Comparison of ENCODE assay signal across 18 cellular contexts in genomic region chr5:93252165-93252564, GRCh38.
A peak's percentile ranks its signal among the peaks of the same experiment; 100 is the strongest.
DNase-seq lines count a peak whose midpoint lies in the region; ATAC-seq and TF ChIP-seq lines count a peak whose summit lies in the region.
"Had no signal": no experiment of that assay in that cellular context is flagged by ENCODE, and none has a peak within 500 bp of the region (broad histone marks: within the 10 kb centered on the region; RNA-seq: fewer than 3 reads in every experiment).

No MANE protein-coding gene starts in this region.

- H3K27ac ChIP-seq in 22Rv1 = no peak overlapping the region
- H3K27ac ChIP-seq in dorsolateral prefrontal cortex = no peak overlapping the region
- H3K27ac ChIP-seq: neutrophil had no signal

- H3K4me3 ChIP-seq in fibroblast of pulmonary artery (replicated peaks; ENCODE audit: low read depth, low read length) (no peak overlapping the region), dorsolateral prefrontal cortex (no peak overlapping the region)

- H3K36me3 Mint-ChIP-seq in WTC11 (no peaks in the 10 kb centered on the region), type B pancreatic cell (no peaks in the 10 kb centered on the region)
- no peaks in the 10 kb centered on the region for H3K36me3 Mint-ChIP-seq in T-helper 2 cell treated with Interferon-gamma antibody and Interleukin-4, amounts not matched to agents 5 μg/mL and 100 μg/mL, for 36 hours (ENCODE audit: low read depth)
- H3K36me3 Mint-ChIP-seq in stimulated activated effector memory CD8-positive, alpha-beta T cell treated with anti-CD3 and anti-CD28 coated beads, Interleukin-12 subunit alpha, Interleukin-12 subunit beta, amount 100 ng/mL, for 72 hours = no peaks in the 10 kb centered on the region
- H3K36me3 Mint-ChIP-seq: activated naive CD8-positive, alpha-beta T cell had no signal

- no peaks in the 10 kb centered on the region for H3K27me3 ChIP-seq in dorsolateral prefrontal cortex
- H3K27me3 ChIP-seq: neutrophil had no signal

- H3K27ac Mint-ChIP-seq in WTC11 = no peak overlapping the region
- no peak overlapping the region for H3K27ac Mint-ChIP-seq in type B pancreatic cell
- H3K27ac Mint-ChIP-seq in T-helper 2 cell treated with Interferon-gamma antibody and Interleukin-4, amounts not matched to agents 5 μg/mL and 100 μg/mL, for 36 hours = no peak overlapping the region
- no peak overlapping the region for H3K27ac Mint-ChIP-seq in stimulated activated effector memory CD8-positive, alpha-beta T cell treated with anti-CD3 and anti-CD28 coated beads, Interleukin-12 subunit alpha, Interleukin-12 subunit beta, amount 100 ng/mL, for 72 hours
- H3K27ac Mint-ChIP-seq: activated CD8-positive, alpha-beta T cell treated with anti-CD3 and anti-CD28 coated beads for 36 hours; activated naive CD8-positive, alpha-beta T cell; activated T-cell treated with anti-CD3 and anti-CD28 coated beads, Interleukin-2, amount 50 U/mL, for 72 hours had no signal

- H3K9me3 Mint-ChIP-seq in WTC11 (no peaks in the 10 kb centered on the region), type B pancreatic cell (peaks cover 4% of the 10 kb centered on the region)
- H3K9me3 Mint-ChIP-seq in T-helper 2 cell treated with Interferon-gamma antibody and Interleukin-4, amounts not matched to agents 5 μg/mL and 100 μg/mL, for 36 hours = no peaks in the 10 kb centered on the region
- no peaks in the 10 kb centered on the region for H3K9me3 Mint-ChIP-seq in stimulated activated effector memory CD8-positive, alpha-beta T cell treated with anti-CD3 and anti-CD28 coated beads, Interleukin-12 subunit alpha, Interleukin-12 subunit beta, amount 100 ng/mL, for 72 hours
- H3K9me3 Mint-ChIP-seq: activated CD8-positive, alpha-beta T cell treated with anti-CD3 and anti-CD28 coated beads for 36 hours had no signal

- CTCF ChIA-PET in WTC11 (lab: Charles Lee) = no interaction called here

- H3K27me3 Mint-ChIP-seq in WTC11 (ENCODE audit: low read depth) (peaks cover 34% of the 10 kb centered on the region), type B pancreatic cell (peaks cover 11% of the 10 kb centered on the region)
- H3K27me3 Mint-ChIP-seq in T-helper 2 cell treated with Interferon-gamma antibody and Interleukin-4, amounts not matched to agents 5 μg/mL and 100 μg/mL, for 36 hours (ENCODE audit: low read depth) = no peaks in the 10 kb centered on the region
- H3K27me3 Mint-ChIP-seq: activated CD8-positive, alpha-beta T cell treated with anti-CD3 and anti-CD28 coated beads for 36 hours; activated naive CD8-positive, alpha-beta T cell had no signal

- DNase-seq in HCEC 1CT = peak; percentile 35
- DNase-seq in WTC11 (ENCODE audit: low spot score) = no peak
- peak; percentile 13 for DNase-seq in fibroblast of pulmonary artery (ENCODE audit: low read depth)
- DNase-seq in dorsolateral prefrontal cortex = no peak
- no peak for DNase-seq in type B pancreatic cell (ENCODE audit: extremely low spot score, unreplicated experiment)
- no peak for DNase-seq in T-helper 2 cell treated with Interferon-gamma antibody and Interleukin-4, amounts not matched to agents 5 μg/mL and 100 μg/mL, for 36 hours (ENCODE audit: low spot score)
- no peak for DNase-seq in stimulated activated effector memory CD8-positive, alpha-beta T cell treated with anti-CD3 and anti-CD28 coated beads, Interleukin-12 subunit alpha, Interleukin-12 subunit beta, amount 100 ng/mL, for 72 hours (ENCODE audit: low spot score in 2 of 2)
- DNase-seq: activated CD8-positive, alpha-beta T cell treated with anti-CD3 and anti-CD28 coated beads for 36 hours; activated T-cell treated with anti-CD3 and anti-CD28 coated beads, Interleukin-2, amount 50 U/mL, for 72 hours; caudate nucleus; effector CD8-positive, alpha-beta T cell; hypothalamus; left cardiac atrium; midbrain; NCI-H524 treated with DMSO at 0.1 percent for 48 hours had no signal

- H3K4me1 Mint-ChIP-seq in WTC11 = peaks cover under 1% of the 10 kb centered on the region
- peaks cover 16% of the 10 kb centered on the region for H3K4me1 Mint-ChIP-seq in type B pancreatic cell (ENCODE audit: unreplicated experiment)
- H3K4me1 Mint-ChIP-seq in T-helper 2 cell treated with Interferon-gamma antibody and Interleukin-4, amounts not matched to agents 5 μg/mL and 100 μg/mL, for 36 hours (ENCODE audit: low read depth) = no peaks in the 10 kb centered on the region
- H3K4me1 Mint-ChIP-seq in stimulated activated effector memory CD8-positive, alpha-beta T cell treated with anti-CD3 and anti-CD28 coated beads, Interleukin-12 subunit alpha, Interleukin-12 subunit beta, amount 100 ng/mL, for 72 hours = no peaks in the 10 kb centered on the region

- peak; percentile 73 for ATAC-seq in WTC11
- ATAC-seq in stimulated activated effector memory CD8-positive, alpha-beta T cell treated with anti-CD3 and anti-CD28 coated beads, Interleukin-12 subunit alpha, Interleukin-12 subunit beta, amount 100 ng/mL, for 72 hours = no peak
- ATAC-seq: activated CD8-positive, alpha-beta T cell treated with anti-CD3 and anti-CD28 coated beads for 36 hours; activated T-cell treated with anti-CD3 and anti-CD28 coated beads, Interleukin-2, amount 50 U/mL, for 72 hours had no signal

- POLR2A ChIA-PET in WTC11 (lab: Charles Lee) = no interaction called here

- intact Hi-C loops in dorsolateral prefrontal cortex (cut with DNase I) = loop anchor here in 1 of 2 donors (10.0 kb wide), 1 partner anchor 337 kb away; no protein-coding TSS in a partner anchor

- 0 out of 2 replicates have a peak, but pooled peaks have one; percentile 6 for TF ChIP-seq CTCF in 22Rv1 (IDR thresholded peaks at IDR 0.05)
- no peak for TF ChIP-seq CTCF in WTC11 (IDR thresholded peaks at IDR 0.05)
- no peak for TF ChIP-seq CTCF in fibroblast of pulmonary artery (IDR thresholded peaks at IDR 0.05; ENCODE audit: low read length, missing control alignments)
- peak in 9 of 56 donors; percentile 4 to 34 (median 18) for TF ChIP-seq CTCF in dorsolateral prefrontal cortex (IDR thresholded peaks at IDR 0.05 in 54 of 56, conservative IDR thresholded peaks at IDR 0.05 in 2 of 56; ENCODE audit: low read depth in 1 of 56, partially characterized antibody in 56 of 56)
- TF ChIP-seq CTCF in type B pancreatic cell (conservative IDR thresholded peaks at IDR 0.05) = no peak

- H3K4me3 Mint-ChIP-seq in WTC11 (no peak overlapping the region), type B pancreatic cell (no peak overlapping the region)
- no peak overlapping the region for H3K4me3 Mint-ChIP-seq in T-helper 2 cell treated with Interferon-gamma antibody and Interleukin-4, amounts not matched to agents 5 μg/mL and 100 μg/mL, for 36 hours
- no peak overlapping the region for H3K4me3 Mint-ChIP-seq in stimulated activated effector memory CD8-positive, alpha-beta T cell treated with anti-CD3 and anti-CD28 coated beads, Interleukin-12 subunit alpha, Interleukin-12 subunit beta, amount 100 ng/mL, for 72 hours
- H3K4me3 Mint-ChIP-seq: activated CD8-positive, alpha-beta T cell treated with anti-CD3 and anti-CD28 coated beads for 36 hours; activated naive CD8-positive, alpha-beta T cell; activated T-cell treated with anti-CD3 and anti-CD28 coated beads, Interleukin-2, amount 50 U/mL, for 72 hours had no signal

TF ChIP-seq in WTC11, 78 proteins besides CTCF, POLR2A, EP300 and RAD21 (continues in another document):
- TF ChIP-seq FOXP1 (CRISPR knock-in tag; IDR thresholded peaks at IDR 0.05; ENCODE audit: borderline replicate concordance) (no peak), ZNF425 (CRISPR knock-in tag; conservative IDR thresholded peaks at IDR 0.05) (no peak), ZNF281 (CRISPR knock-in tag; IDR thresholded peaks at IDR 0.05) (no peak), FOXK1 (CRISPR knock-in tag; IDR thresholded peaks at IDR 0.05) (no peak), JUN (CRISPR knock-in tag; IDR thresholded peaks at IDR 0.05) (no peak), HMGA2 (CRISPR knock-in tag; IDR thresholded peaks at IDR 0.05) (no peak), SP1 (CRISPR knock-in tag; conservative IDR thresholded peaks at IDR 0.05) (no peak), SOX15 (CRISPR knock-in tag; IDR thresholded peaks at IDR 0.05) (no peak)

Comparison
In these comparisons a context has a peak if more than half of its experiments do, and no peak if none do; other contexts are left out.
1. DNase-seq: peak in HCEC 1CT (single experiment) and fibroblast of pulmonary artery (single experiment); none in WTC11 (single experiment), dorsolateral prefrontal cortex (0 of 10), type B pancreatic cell (single experiment), T-helper 2 cell treated with Interferon-gamma antibody and Interleukin-4, amounts not matched to agents 5 μg/mL and 100 μg/mL, for 36 hours (single experiment) and stimulated activated effector memory CD8-positive, alpha-beta T cell treated with anti-CD3 and anti-CD28 coated beads, Interleukin-12 subunit alpha, Interleukin-12 subunit beta, amount 100 ng/mL, for 72 hours (0 of 2).